Comparison of ENCODE assay signal across 9 cellular contexts in the genomic region with DNA sequence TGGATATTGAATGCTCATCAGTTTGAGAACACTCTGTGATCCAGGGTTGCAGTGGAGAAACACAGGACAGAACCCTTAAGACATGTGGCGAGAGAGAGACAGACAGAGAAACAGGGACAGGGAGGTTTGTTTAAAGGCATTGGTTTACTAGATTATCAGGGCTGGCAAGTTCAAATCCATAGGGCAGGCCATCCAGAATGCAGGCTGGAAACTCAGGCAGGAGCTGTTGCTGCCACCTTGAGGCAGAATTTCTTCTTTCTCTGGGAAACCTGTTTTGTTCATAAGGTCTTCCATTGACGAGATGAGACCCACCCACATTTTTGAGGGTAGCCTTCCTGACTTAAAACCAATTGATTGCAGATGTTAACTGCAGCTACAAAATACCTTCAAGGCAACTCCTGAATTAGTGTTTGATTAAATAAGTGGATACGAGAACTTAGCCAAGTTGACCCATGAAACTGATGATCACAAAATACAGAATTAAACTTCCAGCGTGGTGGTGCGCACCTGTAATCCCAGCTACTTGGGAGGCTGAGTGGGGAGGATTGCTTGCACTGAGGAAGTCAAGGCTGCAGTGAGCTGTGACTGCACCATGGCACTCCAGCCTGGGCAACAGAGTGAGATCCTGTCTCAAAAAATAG. TPM values are rescaled to one million over a fixed set of nuclear protein-coding genes. Genes with fewer than 3 reads are reported as not detected.
A peak's percentile ranks its signal among the peaks of the same experiment; 100 is the strongest.
DNase-seq lines count a peak whose midpoint lies in the region; ATAC-seq, FAIRE-seq and TF ChIP-seq lines count a peak whose summit lies in the region.
"Had no signal": no experiment of that assay in that cellular context is flagged by ENCODE, and none has a peak within 500 bp of the region (broad histone marks: within the 10 kb centered on the region; RNA-seq: fewer than 3 reads in every experiment).

No MANE protein-coding gene starts in this region.

- no peaks in the 10 kb centered on the region for H3K4me1 Mint-ChIP-seq in MCF 10A (ENCODE audit: insufficient read depth, unreplicated experiment)
- H3K4me1 Mint-ChIP-seq in stimulated activated naive CD8-positive, alpha-beta T cell treated with anti-CD3 and anti-CD28 coated beads, Interleukin-15, amount 100 ng/mL, for 72 hours = no peaks in the 10 kb centered on the region

- no peak for TF ChIP-seq POLR2A in H54 (IDR thresholded peaks at IDR 0.05; ENCODE audit: low read depth, low read length)

- no TSS peak for BruUV-seq in MCF 10A (replicated peaks; lab: Mats Ljungman, UMichigan)

- no peak for FAIRE-seq in H54 (lab: Jason Lieb, UNC)

- H3K27ac Mint-ChIP-seq in MCF 10A (ENCODE audit: low read depth, unreplicated experiment) = no peak overlapping the region
- H3K27ac Mint-ChIP-seq in stimulated activated naive CD8-positive, alpha-beta T cell treated with anti-CD3 and anti-CD28 coated beads, Interleukin-15, amount 100 ng/mL, for 72 hours = no peak overlapping the region
- H3K27ac Mint-ChIP-seq: mesothelial cell of epicardium had no signal

- H3K4me3 Mint-ChIP-seq in MCF 10A (ENCODE audit: unreplicated experiment) = no peak overlapping the region
- H3K4me3 Mint-ChIP-seq in stimulated activated naive CD8-positive, alpha-beta T cell treated with anti-CD3 and anti-CD28 coated beads, Interleukin-15, amount 100 ng/mL, for 72 hours = no peak overlapping the region
- H3K4me3 Mint-ChIP-seq: mesothelial cell of epicardium had no signal

- H3K27me3 Mint-ChIP-seq in MCF 10A (ENCODE audit: insufficient read depth, unreplicated experiment) = peaks cover 49% of the 10 kb centered on the region
- peaks cover 69% of the 10 kb centered on the region for H3K27me3 Mint-ChIP-seq in stimulated activated naive CD8-positive, alpha-beta T cell treated with anti-CD3 and anti-CD28 coated beads, Interleukin-15, amount 100 ng/mL, for 72 hours

- POLR2A ChIA-PET in MCF 10A (lab: Yijun Ruan, JAX) = no interaction called here

- ATAC-seq in left colon = peak; percentile 31
- ATAC-seq in HG03432 (IDR thresholded peaks at IDR 0.05; ENCODE audit: unreplicated experiment) = no peak
- ATAC-seq in HG03442 (IDR thresholded peaks at IDR 0.05; ENCODE audit: unreplicated experiment) = no peak
- ATAC-seq in stimulated activated naive CD8-positive, alpha-beta T cell treated with anti-CD3 and anti-CD28 coated beads, Interleukin-15, amount 100 ng/mL, for 72 hours = no peak

- no peaks in the 10 kb centered on the region for H3K36me3 Mint-ChIP-seq in MCF 10A (ENCODE audit: insufficient read depth, unreplicated experiment)
- H3K36me3 Mint-ChIP-seq: mesothelial cell of epicardium had no signal

- peak; percentile 69 for DNase-seq in H54 (ENCODE audit: insufficient read length, low spot score)
- peak; percentile 66 to 82 for DNase-seq in NCI-H524 (lab: John Stamatoyannopoulos, UW)
- peak; percentile 54 for DNase-seq in MCF 10A (ENCODE audit: unreplicated experiment)
- no peak for DNase-seq in left colon
- no peak for DNase-seq in stimulated activated naive CD8-positive, alpha-beta T cell treated with anti-CD3 and anti-CD28 coated beads, Interleukin-15, amount 100 ng/mL, for 72 hours

- TF ChIP-seq CTCF in C4-2B (conservative IDR thresholded peaks at IDR 0.05) = peak; percentile 88
- TF ChIP-seq CTCF in MCF 10A (IDR thresholded peaks at IDR 0.05; ENCODE audit: unreplicated experiment) = peak; percentile 65

- H3K9me3 Mint-ChIP-seq in MCF 10A (ENCODE audit: unreplicated experiment) = no peaks in the 10 kb centered on the region
- no peaks in the 10 kb centered on the region for H3K9me3 Mint-ChIP-seq in stimulated activated naive CD8-positive, alpha-beta T cell treated with anti-CD3 and anti-CD28 coated beads, Interleukin-15, amount 100 ng/mL, for 72 hours
- H3K9me3 Mint-ChIP-seq: mesothelial cell of epicardium had no signal

- CTCF ChIA-PET in MCF 10A (lab: Yijun Ruan, JAX) = interaction anchor here (0.6 to 2.8 kb wide), 16 partner anchors 8 to 1093 kb away, joined by 3 to 30 read pairs (median 4); no protein-coding TSS in a partner anchor

- H3K27ac ChIP-seq in C4-2B = no peak overlapping the region

- intact Hi-C loops in MCF 10A (cut with micrococcal nuclease) (loop anchor here (1.0 to 10.0 kb wide), 6 partner anchors 200 to 1712 kb away; partner anchors contain the start of gene MED10), left colon (cut with DNase I, micrococcal nuclease) (no loop called here)

RNA-seq across cellular contexts. Expression of gene NSUN2, which starts 55.9 kb away (rescaled TPM):
- total RNA-seq in MCF 10A (2022) (89.6 and 95.7 TPM in 2 replicates), left colon (10 to 100 TPM; 49.2 to 56.7 TPM)

RNA-seq across cellular contexts. Expression of gene SRD5A1, which starts 56.3 kb away (rescaled TPM):
- total RNA-seq in MCF 10A (2022) (12.2 and 12.4 TPM in 2 replicates), left colon (10 to 100 TPM; 16.3 to 18.9 TPM)

Comparison
In these comparisons a context has a peak if more than half of its experiments do, and no peak if none do; other contexts are left out.
1. DNase-seq: peak in H54 (single experiment), NCI-H524 (2 of 2) and MCF 10A (single experiment); none in left colon (0 of 2) and stimulated activated naive CD8-positive, alpha-beta T cell treated with anti-CD3 and anti-CD28 coated beads, Interleukin-15, amount 100 ng/mL, for 72 hours (0 of 2).